Comparison of ENCODE assay signal across 8 cellular contexts in the genomic region with DNA sequence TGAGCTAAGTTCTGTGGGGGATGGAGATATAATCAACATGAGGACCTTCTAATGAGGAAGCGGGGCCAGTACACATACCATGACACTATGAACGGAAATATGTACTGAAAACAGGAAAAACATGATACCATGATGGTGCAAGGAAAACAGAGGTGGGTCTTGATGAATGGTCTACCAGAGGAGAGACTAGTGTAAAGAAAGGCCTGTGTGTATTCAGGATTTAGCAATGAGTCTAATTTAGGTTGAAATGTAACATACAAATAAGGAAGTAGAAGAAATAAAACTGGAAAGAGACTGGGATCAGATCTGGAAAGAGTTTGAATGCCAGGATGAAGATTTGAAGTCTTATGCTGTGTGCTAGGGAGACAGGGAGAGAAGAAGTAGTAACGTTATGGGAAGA. TPM values are rescaled to one million over a fixed set of nuclear protein-coding genes. Genes with fewer than 3 reads are reported as not detected.
A peak's percentile ranks its signal among the peaks of the same experiment; 100 is the strongest.
DNase-seq lines count a peak whose midpoint lies in the region; ATAC-seq and TF ChIP-seq lines count a peak whose summit lies in the region.
"Had no signal": no experiment of that assay in that cellular context is flagged by ENCODE, and none has a peak within 500 bp of the region (broad histone marks: within the 10 kb centered on the region; RNA-seq: fewer than 3 reads in every experiment).

No MANE protein-coding gene starts in this region.

- POLR2A ChIA-PET in CD4-positive, alpha-beta memory T cell (lab: Charles Lee; ENCODE audit: partially characterized antibody) = interaction anchor here (1.3 to 14.5 kb wide), 11 partner anchors 9 to 1394 kb away, joined by 3 to 206 read pairs (median 12); partner anchors contain the start of gene BCL6

- ATAC-seq in HG03196 (IDR thresholded peaks at IDR 0.05; ENCODE audit: unreplicated experiment) (peak; percentile 6), GM21515 (IDR thresholded peaks at IDR 0.05; ENCODE audit: unreplicated experiment) (no peak)

- no peak for TF ChIP-seq CTCF in brain microvascular endothelial cell (IDR thresholded peaks at IDR 0.05; ENCODE audit: low read depth, low read length, missing control alignments)
- no peak for TF ChIP-seq CTCF in prostate gland (IDR thresholded peaks at IDR 0.05)
- TF ChIP-seq CTCF in lower leg skin (IDR thresholded peaks at IDR 0.05) = no peak

- peaks cover 30% of the 10 kb centered on the region for H3K4me1 ChIP-seq in CD4-positive, alpha-beta memory T cell (ENCODE audit: insufficient read depth, low read length)
- no peaks in the 10 kb centered on the region for H3K4me1 ChIP-seq in prostate gland (replicated peaks)

- peaks cover 0 to 4% (median 0%) of the 10 kb centered on the region in 8 donors for H3K9me3 Mint-ChIP-seq in CD4-positive, alpha-beta memory T cell

- no peak for DNase-seq in CD4-positive, alpha-beta memory T cell
- no peak for DNase-seq in brain microvascular endothelial cell
- DNase-seq in prostate gland (ENCODE audit: low spot score) = no peak
- DNase-seq in lower leg skin (ENCODE audit: low spot score in 2 of 2) = no peak
- DNase-seq in iPS-NIHi11 (ENCODE audit: low spot score) = no peak
- DNase-seq: NCI-H1417 had no signal

- H3K9me3 ChIP-seq in CD4-positive, alpha-beta memory T cell (ENCODE audit: control insufficient read depth in 1 of 2, low read length in 2 of 2) = no peaks in the 10 kb centered on the region
- H3K9me3 ChIP-seq in prostate gland = no peaks in the 10 kb centered on the region

- intact Hi-C loops in CD4-positive, alpha-beta memory T cell (cut with micrococcal nuclease) = loop anchor here (1.0 to 10.0 kb wide), 5 partner anchors 12 to 1393 kb away; partner anchors contain the start of gene LPP
- intact Hi-C loops in prostate gland (cut with DNase I) (no loop called here), lower leg skin (cut with DNase I; ENCODE audit: low total_unique reads) (no loop called here)

- 85% methylated on average over 3 of the region's 3 CpGs for WGBS in prostate gland
- WGBS in lower leg skin, 2 donors = 83 to 87% methylated on average over 3 of the region's 3 CpGs

- H3K27ac ChIP-seq in CD4-positive, alpha-beta memory T cell (ENCODE audit: low read depth, low read length) = peak overlapping the region; percentile 62
- peak overlapping the region; percentile 71 for H3K27ac ChIP-seq in brain microvascular endothelial cell
- H3K27ac ChIP-seq in prostate gland = peak overlapping the region; percentile 15 to 17

- CTCF ChIA-PET in CD4-positive, alpha-beta memory T cell (lab: Charles Lee; ENCODE audit: partially characterized antibody) = interaction anchor here (1.3 to 17.5 kb wide), 9 partner anchors 11 to 1394 kb away, joined by 3 to 391 read pairs (median 15); no protein-coding TSS in a partner anchor

- TF ChIP-seq POLR2A in prostate gland (IDR thresholded peaks at IDR 0.05) (no peak), lower leg skin (IDR thresholded peaks at IDR 0.05) (no peak)

- no peaks in the 10 kb centered on the region for H3K27me3 Mint-ChIP-seq in CD4-positive, alpha-beta memory T cell

- no peak overlapping the region for H3K4me3 ChIP-seq in CD4-positive, alpha-beta memory T cell (ENCODE audit: low read length in 2 of 2)
- H3K4me3 ChIP-seq in brain microvascular endothelial cell (ENCODE audit: low read depth, low read length) = no peak overlapping the region
- no peak overlapping the region for H3K4me3 ChIP-seq in prostate gland
- H3K4me3 ChIP-seq in lower leg skin (ENCODE audit: low read depth, poor library complexity, severe bottlenecking) = no peak overlapping the region

- peak overlapping the region; percentile 1 to 91 (median 72) for H3K4me3 Mint-ChIP-seq in CD4-positive, alpha-beta memory T cell

- peak overlapping the region; percentile 87 to 98 (median 94) for H3K27ac Mint-ChIP-seq in CD4-positive, alpha-beta memory T cell

- in situ Hi-C loops in brain microvascular endothelial cell (cut with HindIII; ENCODE audit: low pct_ligation_motif_present, low sequenced_read_pairs) = no loop called here

- no peaks in the 10 kb centered on the region for H3K36me3 ChIP-seq in CD4-positive, alpha-beta memory T cell (ENCODE audit: insufficient read depth, low read length)
- H3K36me3 ChIP-seq in brain microvascular endothelial cell (replicated peaks) (no peaks in the 10 kb centered on the region), prostate gland (no peaks in the 10 kb centered on the region)

- H3K4me1 Mint-ChIP-seq in CD4-positive, alpha-beta memory T cell = peaks cover 25 to 51% (median 39%) of the 10 kb centered on the region in 4 donors

- peaks cover 13 to 14% of the 10 kb centered on the region in 2 donors for H3K36me3 Mint-ChIP-seq in CD4-positive, alpha-beta memory T cell

- H3K27me3 ChIP-seq in CD4-positive, alpha-beta memory T cell (ENCODE audit: insufficient read depth, low read length) = no peaks in the 10 kb centered on the region
- H3K27me3 ChIP-seq in brain microvascular endothelial cell (replicated peaks) (no peaks in the 10 kb centered on the region), prostate gland (replicated peaks; ENCODE audit: insufficient read depth) (no peaks in the 10 kb centered on the region)

RNA-seq across cellular contexts. Expression of gene TPRG1, which starts 38.9 kb away (rescaled TPM):
- total RNA-seq in CD4-positive, alpha-beta memory T cell = 10 to 100 TPM; 52.5 to 61.4 TPM
- 10 to 100 TPM in 1 of 2 donors, 1 to 10 TPM in 1; 8.2 to 11.0 TPM for polyA plus RNA-seq in CD4-positive, alpha-beta memory T cell
- total RNA-seq in prostate gland (1 to 10 TPM; 1.7 to 4.7 TPM), lower leg skin (10 to 100 TPM; 18.9 to 46.2 (median 36.9) TPM)

Comparison
In these comparisons a context has a peak if more than half of its experiments do, and no peak if none do; other contexts are left out.
1. H3K27ac ChIP-seq: peak in every context shown above with its lines; median percentile 71 in brain microvascular endothelial cell; 62 in CD4-positive, alpha-beta memory T cell; 16 in prostate gland.